Comparison of ENCODE assay signal across 18 cellular contexts in genomic region chr13:107992542-107992941, GRCh38.
A peak's percentile ranks its signal among the peaks of the same experiment; 100 is the strongest.
DNase-seq lines count a peak whose midpoint lies in the region; ATAC-seq, FAIRE-seq and TF ChIP-seq lines count a peak whose summit lies in the region.
"Had no signal": no experiment of that assay in that cellular context is flagged by ENCODE, and none has a peak within 500 bp of the region (broad histone marks: within the 10 kb centered on the region; RNA-seq: fewer than 3 reads in every experiment).

No MANE protein-coding gene starts in this region.

- no peaks in the 10 kb centered on the region for H3K27me3 ChIP-seq in PC-3 (ENCODE audit: low read length)
- no peaks in the 10 kb centered on the region for H3K27me3 ChIP-seq in H1 (replicated peaks in 1 of 4; ENCODE audit: control insufficient read depth in 3 of 4, extremely low read depth in 1 of 4, insufficient read depth in 3 of 4, low read length in 3 of 4)
- H3K27me3 ChIP-seq in kidney epithelial cell (ENCODE audit: control insufficient read depth, insufficient read depth, low read length) = no peaks in the 10 kb centered on the region
- H3K27me3 ChIP-seq in upper lobe of right lung = no peaks in the 10 kb centered on the region
- H3K27me3 ChIP-seq: Peyer's patch had no signal

- H2BK5ac ChIP-seq in H1 (ENCODE audit: low read depth, low read length) = no peak overlapping the region

- peak; percentile 44 for DNase-seq in PC-3
- no peak for DNase-seq in H1 (ENCODE audit: low read depth in 1 of 2, low spot score in 2 of 2)
- peak; percentile 31 for DNase-seq in kidney epithelial cell (ENCODE audit: low read depth)
- no peak for DNase-seq in upper lobe of right lung
- no peak for DNase-seq in amniotic stem cell (lab: John Stamatoyannopoulos, UW)
- DNase-seq in NCI-H524 (lab: John Stamatoyannopoulos, UW) = no peak
- no peak for DNase-seq in SIG-M5 treated with dmso at 0.1 percent for 504 hours (lab: John Stamatoyannopoulos, UW; ENCODE audit: unreplicated experiment)
- DNase-seq in stimulated activated CD4-positive, alpha-beta T cell treated with anti-CD3 and anti-CD28 coated beads, Interleukin-1b, Interleukin-23, amount 100 ng/mL, for 48 hours = no peak
- DNase-seq: CD4-positive, CD25-positive, alpha-beta regulatory T cell; DMS53; NCI-H1417; NCI-H1930; NCI-H2171 treated with DMSO at 0.1 percent for 48 hours; NCI-H774; Peyer's patch had no signal

- no peak overlapping the region for H3K18ac ChIP-seq in H1 (ENCODE audit: extremely low read depth, low read length)

- FAIRE-seq in H1 (lab: Jason Lieb, UNC) = no peak

- TF ChIP-seq EP300 in H1 (IDR thresholded peaks at IDR 0.05; ENCODE audit: borderline replicate concordance in 1 of 2, low read depth in 2 of 2, low read length in 2 of 2) = no peak

- H3K14ac ChIP-seq in H1 (ENCODE audit: insufficient read length) = no peak overlapping the region

- POLR2A ChIA-PET in PC-3 (lab: Charles Lee; ENCODE audit: unreplicated experiment) (interaction anchor here (0.6 kb wide), 2 partner anchors 108 to 173 kb away, joined by 3 to 7 read pairs; no protein-coding TSS in a partner anchor), H1 (lab: Charles Lee; ENCODE audit: partially characterized antibody) (no interaction called here)

- H2BK120ac ChIP-seq in H1 (replicated peaks; ENCODE audit: low read depth, low read length) = no peak overlapping the region

- no peaks in the 10 kb centered on the region; the same call in 1 of the 2 replicates for H3K23me2 ChIP-seq in H1 (ENCODE audit: low read depth, low read length)

- no peak for TF ChIP-seq POLR2A in H1 (IDR thresholded peaks at IDR 0.05; ENCODE audit: control extremely low read depth in 1 of 2, low read depth in 2 of 2, low read length in 2 of 2)

- H3K4me1 ChIP-seq in PC-3 (ENCODE audit: insufficient read depth, low read length) = peaks cover 21% of the 10 kb centered on the region
- no peaks in the 10 kb centered on the region for H3K4me1 ChIP-seq in H1 (replicated peaks in 1 of 4; ENCODE audit: control insufficient read depth in 3 of 4, insufficient read depth in 4 of 4, low read length in 3 of 4)
- no peaks in the 10 kb centered on the region for H3K4me1 ChIP-seq in upper lobe of right lung
- H3K4me1 ChIP-seq: HAP-1, Peyer's patch had no signal

- no peaks in the 10 kb centered on the region for H3K79me1 ChIP-seq in H1 (ENCODE audit: low read depth, low read length)

- intact Hi-C loops in PC-3 (cut with micrococcal nuclease) = no loop called here
- intact Hi-C loops in upper lobe of right lung (cut with DNase I) = no loop called here

- H3K4ac ChIP-seq in H1 (replicated peaks; ENCODE audit: insufficient read length, low read depth, low read length) = no peak overlapping the region

- 80% methylated on average over 2 of the region's 2 CpGs; no CpG with 5 or more reads in 1 of the 2 experiments for WGBS in H1 (ENCODE audit: extremely low coverage in 1 of 2, insufficient coverage in 1 of 2, insufficient read length in 1 of 2, insufficient replicate concordance in 2 of 2, low coverage in 1 of 2, low lambda C conversion rate in 2 of 2, missing lambda C conversion rate in 1 of 2), 2 experiments

- H2AFZ ChIP-seq in PC-3 (ENCODE audit: low read length) = peak overlapping the region; percentile 48; the same call in 1 of the 2 replicates
- peak overlapping the region; percentile 82 for H2AFZ ChIP-seq in H1 (ENCODE audit: low read length)

- H3K27ac ChIP-seq in PC-3 (ENCODE audit: low read length) (peak overlapping the region; percentile 42; the same call in 1 of the 2 replicates), H1 (ENCODE audit: low read depth, low read length) (no peak overlapping the region), upper lobe of right lung (no peak overlapping the region)
- H3K27ac ChIP-seq: Peyer's patch, SK-N-MC had no signal

- no peak overlapping the region for H4K5ac ChIP-seq in H1 (ENCODE audit: insufficient read length, low read depth, low read length)

- peak; percentile 68 for ATAC-seq in PC-3
- ATAC-seq in upper lobe of right lung = peak; percentile 42
- ATAC-seq: Right ventricle myocardium inferior had no signal

- H4K20me1 ChIP-seq in PC-3 (ENCODE audit: low read length) (no peaks in the 10 kb centered on the region), H1 (replicated peaks in 1 of 2; ENCODE audit: control insufficient read depth in 1 of 2, insufficient read depth in 2 of 2, low read length in 2 of 2) (no peaks in the 10 kb centered on the region)

- no peak overlapping the region for H2AK5ac ChIP-seq in H1 (ENCODE audit: low read depth, low read length)

- H2BK12ac ChIP-seq in H1 (ENCODE audit: low read depth, low read length) = no peak overlapping the region

- H3K4me2 ChIP-seq in PC-3 (ENCODE audit: low read length) (peak overlapping the region; percentile 18; the same call in 1 of the 2 replicates), H1 (ENCODE audit: insufficient read depth in 1 of 2, low read depth in 2 of 2, low read length in 2 of 2) (no peak overlapping the region)

- H3K56ac ChIP-seq in H1 (replicated peaks; ENCODE audit: insufficient read length, low read depth, low read length) = no peak overlapping the region

- H3K36me3 ChIP-seq in PC-3 (ENCODE audit: low read depth, low read length) (no peaks in the 10 kb centered on the region), H1 (ENCODE audit: control insufficient read depth in 2 of 4, insufficient read depth in 4 of 4, low read length in 3 of 4) (no peaks in the 10 kb centered on the region), kidney epithelial cell (ENCODE audit: control insufficient read depth, insufficient read depth, low read length) (no peaks in the 10 kb centered on the region), upper lobe of right lung (no peaks in the 10 kb centered on the region)
- H3K36me3 ChIP-seq: HAP-1, Peyer's patch had no signal

- TF ChIP-seq CTCF in PC-3 (conservative IDR thresholded peaks at IDR 0.05; ENCODE audit: low read depth, low read length) (no peak), H1 (IDR thresholded peaks at IDR 0.05; ENCODE audit: control extremely low read depth in 1 of 3, insufficient read depth in 1 of 3, low read depth in 1 of 3, low read length in 3 of 3) (no peak), kidney epithelial cell (IDR thresholded peaks at IDR 0.05; ENCODE audit: insufficient read depth, low read length, poor library complexity, severe bottlenecking) (no peak), upper lobe of right lung (IDR thresholded peaks at IDR 0.05) (no peak)

- no peak overlapping the region for H3K23ac ChIP-seq in H1 (ENCODE audit: insufficient read length)

- no peak overlapping the region for H3K9ac ChIP-seq in PC-3 (ENCODE audit: low read length)
- H3K9ac ChIP-seq in H1 (replicated peaks in 1 of 4; ENCODE audit: extremely low read depth in 1 of 4, low read depth in 3 of 4, low read length in 3 of 4) = no peak overlapping the region

- no peak overlapping the region for H4K8ac ChIP-seq in H1 (ENCODE audit: extremely low read depth, insufficient read depth, low read length)

- H3K9me3 ChIP-seq in PC-3 (ENCODE audit: low read length) (no peaks in the 10 kb centered on the region), H1 (ENCODE audit: insufficient read depth in 2 of 2, low read depth in 1 of 2, low read length in 1 of 2) (no peaks in the 10 kb centered on the region), upper lobe of right lung (peaks cover 4% of the 10 kb centered on the region)
- H3K9me3 ChIP-seq: HAP-1, Peyer's patch had no signal

- H3K9me2 ChIP-seq in PC-3 (replicated peaks; ENCODE audit: low read length) = no peaks in the 10 kb centered on the region

- H4K91ac ChIP-seq in H1 (replicated peaks; ENCODE audit: insufficient read length, low read length) = no peak overlapping the region

- H3K79me2 ChIP-seq in PC-3 (ENCODE audit: low read length) = no peaks in the 10 kb centered on the region
- no peaks in the 10 kb centered on the region for H3K79me2 ChIP-seq in H1 (ENCODE audit: control insufficient read depth in 1 of 2, insufficient read depth in 2 of 2, low read length in 2 of 2)

- no peak overlapping the region for H2BK20ac ChIP-seq in H1 (ENCODE audit: low read length)

- BruUV-seq in PC-3 (replicated peaks; lab: Mats Ljungman, UMichigan) = no TSS peak

- no peak for TF ChIP-seq RAD21 in H1 (IDR thresholded peaks at IDR 0.05 in 1 of 2, conservative IDR thresholded peaks at IDR 0.05 in 1 of 2; ENCODE audit: low read depth in 2 of 2, low read length in 2 of 2)

- H3F3A ChIP-seq in PC-3 (ENCODE audit: low read length, unreplicated experiment) = no peaks in the 10 kb centered on the region

- H3K4me3 ChIP-seq in PC-3 (ENCODE audit: low read length) (no peak overlapping the region), H1 (ENCODE audit: extremely low read depth in 1 of 4, insufficient read depth in 2 of 4, low read depth in 3 of 4, low read length in 4 of 4) (no peak overlapping the region), kidney epithelial cell (ENCODE audit: low read depth, low read length) (no peak overlapping the region), upper lobe of right lung (no peak overlapping the region)
- H3K4me3 ChIP-seq: HAP-1, Peyer's patch, SK-N-MC had no signal

- CTCF ChIA-PET in PC-3 (lab: Charles Lee) = no interaction called here
- CTCF ChIA-PET in H1 (lab: Charles Lee; ENCODE audit: partially characterized antibody) = interaction anchor here (1.0 kb wide), 1 partner anchor 9 kb away, joined by 3 read pairs; no protein-coding TSS in a partner anchor

- no peak overlapping the region for H2BK15ac ChIP-seq in H1 (ENCODE audit: low read length)

TF ChIP-seq in H1, 55 proteins besides CTCF, POLR2A, EP300 and RAD21:
- no peak for TF ChIP-seq ASH2L (IDR thresholded peaks at IDR 0.05; ENCODE audit: low read length)
- no peak for TF ChIP-seq HDAC6 (IDR thresholded peaks at IDR 0.05; ENCODE audit: low read depth, low read length)
- no peak for TF ChIP-seq GTF2F1 (IDR thresholded peaks at IDR 0.05; ENCODE audit: borderline replicate concordance, low read depth, low read length)
- TF ChIP-seq CBX5 (IDR thresholded peaks at IDR 0.05; ENCODE audit: low read depth, low read length) = no peak

Comparison
In these comparisons a context has a peak if more than half of its experiments do, and no peak if none do; other contexts are left out.
1. DNase-seq: peak in PC-3 (single experiment) and kidney epithelial cell (single experiment); none in H1 (0 of 2), upper lobe of right lung (single experiment), amniotic stem cell (single experiment), NCI-H524 (0 of 2), SIG-M5 treated with dmso at 0.1 percent for 504 hours (single experiment) and stimulated activated CD4-positive, alpha-beta T cell treated with anti-CD3 and anti-CD28 coated beads, Interleukin-1b, Interleukin-23, amount 100 ng/mL, for 48 hours (single experiment).